ENCODE assay signal across 18 cellular contexts in genomic region chr22:28837640-28838039, GRCh38. TPM values are rescaled to one million over a fixed set of nuclear protein-coding genes. Genes with fewer than 3 reads are reported as not detected.
DNase-seq lines count a peak whose midpoint lies in the region; ATAC-seq and TF ChIP-seq lines count a peak whose summit lies in the region.
"Had no signal": no experiment of that assay in that cellular context is flagged by ENCODE, and none has a peak within 500 bp of the region (broad histone marks: within the 10 kb centered on the region; RNA-seq: fewer than 3 reads in every experiment).

No MANE protein-coding gene starts in this region.

- H3K79me1 ChIP-seq in H9 (ENCODE audit: insufficient read depth, low read depth, low read length, poor library complexity, severe bottlenecking): no peaks in the 10 kb centered on the region
- no peaks in the 10 kb centered on the region for H3K79me1 ChIP-seq in neuronal stem cell (ENCODE audit: low read depth, low read length)

- ATAC-seq in T-helper 17 cell: no peak
- ATAC-seq: CD8-positive, alpha-beta T cell; HepG2 had no signal

- H3K36me3 ChIP-seq in BLaER1 treated with 17β-estradiol and CSF1 and Interleukin-3, amounts not matched to agents 10 nM and 100 nM: no peaks in the 10 kb centered on the region
- H3K36me3 ChIP-seq in neuronal stem cell (replicated peaks in 1 of 2; ENCODE audit: control insufficient read depth in 2 of 2, insufficient read depth in 2 of 2, low read length in 2 of 2): no peaks in the 10 kb centered on the region

- H3K4me1 ChIP-seq in BLaER1 treated with 17β-estradiol and CSF1 and Interleukin-3, amounts not matched to agents 10 nM and 100 nM: peaks cover 0 to 31% (median 21%) of the 10 kb centered on the region in 10 experiments; a peak in 17 of 20 replicates
- H3K4me1 ChIP-seq in H9 (ENCODE audit: insufficient read depth, low read length) (no peaks in the 10 kb centered on the region), neuronal stem cell (ENCODE audit: control insufficient read depth in 2 of 2, insufficient read depth in 1 of 2, low read depth in 1 of 2, low read length in 2 of 2) (peaks cover 0 to 5% of the 10 kb centered on the region in 2 donors)

- H2BK20ac ChIP-seq in H9 (ENCODE audit: low read depth, low read length, poor library complexity, severe bottlenecking): no peak overlapping the region

- H4K20me1 ChIP-seq in BLaER1 treated with 17β-estradiol and CSF1 and Interleukin-3, amounts not matched to agents 10 nM and 100 nM: no peaks in the 10 kb centered on the region; a peak in 1 of 22 replicates
- no peaks in the 10 kb centered on the region for H4K20me1 ChIP-seq in H9 (ENCODE audit: control insufficient read depth, insufficient read depth, insufficient read length)

- H3K4me2 ChIP-seq in BLaER1 treated with 17β-estradiol and CSF1 and Interleukin-3, amounts not matched to agents 10 nM and 100 nM: peak overlapping the region in 8 of 11 experiments; percentile 7 to 47 (median 28); a peak in 11 of 22 replicates
- no peak overlapping the region for H3K4me2 ChIP-seq in H9 (ENCODE audit: insufficient read depth, insufficient read length, low read length)
- H3K4me2 ChIP-seq in neuronal stem cell (ENCODE audit: insufficient read depth, low read length, poor library complexity, severe bottlenecking): no peak overlapping the region

- no peak overlapping the region for H3K56ac ChIP-seq in H9 (ENCODE audit: insufficient read length, low read depth, low read length)

- H4K5ac ChIP-seq in H9 (ENCODE audit: insufficient read length, low read depth, low read length): no peak overlapping the region

- no peak overlapping the region for H3K4ac ChIP-seq in H9 (ENCODE audit: low read depth, low read length)
- no peak overlapping the region for H3K4ac ChIP-seq in neuronal stem cell (ENCODE audit: low read length)

- H3K27ac ChIP-seq in BLaER1 treated with 17β-estradiol and CSF1 and Interleukin-3, amounts not matched to agents 10 nM and 100 nM: no peak overlapping the region
- H3K27ac ChIP-seq in H9 (ENCODE audit: insufficient read length, low read depth, low read length): no peak overlapping the region
- H3K27ac ChIP-seq in neuronal stem cell (replicated peaks; ENCODE audit: low read length): no peak overlapping the region

- H2AK5ac ChIP-seq in H9 (ENCODE audit: insufficient read length, low read length) (no peak overlapping the region), neuronal stem cell (ENCODE audit: low read depth, low read length) (no peak overlapping the region)

- H4K8ac ChIP-seq in H9 (replicated peaks; ENCODE audit: insufficient read length, low read depth, low read length) (no peak overlapping the region), neuronal stem cell (ENCODE audit: low read depth, low read length) (no peak overlapping the region)

- no CpG with 5 or more reads among the region's 6 CpGs for WGBS in H9 (ENCODE audit: extremely low coverage, insufficient read length, low lambda C conversion rate)
- WGBS in neuronal stem cell (ENCODE audit: extremely low coverage in 2 of 2, insufficient read length in 2 of 2, insufficient replicate concordance in 1 of 2), 2 donors: no CpG with 5 or more reads among the region's 6 CpGs

- H2BK120ac ChIP-seq in H9 (ENCODE audit: low read depth, low read length, poor library complexity, severe bottlenecking): no peak overlapping the region
- no peak overlapping the region for H2BK120ac ChIP-seq in neuronal stem cell (ENCODE audit: low read depth, low read length)

- H3K4me3 Mint-ChIP-seq in H9: no peak overlapping the region
- H3K4me3 Mint-ChIP-seq in T-helper 17 cell: no peak overlapping the region
- H3K4me3 Mint-ChIP-seq in activated naive CD8-positive, alpha-beta T cell treated with anti-CD3 and anti-CD28 coated beads for 36 hours: no peak overlapping the region
- H3K4me3 Mint-ChIP-seq: B cell; CD14-positive monocyte; CD8-positive, alpha-beta T cell; HFFc6 had no signal

- peaks cover 5 to 7% of the 10 kb centered on the region in 2 experiments; a peak in 3 of 4 replicates for H3K4me1 Mint-ChIP-seq in H9
- peaks cover 7% of the 10 kb centered on the region for H3K4me1 Mint-ChIP-seq in T-helper 17 cell
- peaks cover 1% of the 10 kb centered on the region for H3K4me1 Mint-ChIP-seq in activated naive CD8-positive, alpha-beta T cell treated with anti-CD3 and anti-CD28 coated beads for 36 hours
- H3K4me1 Mint-ChIP-seq: B cell had no signal

- H3K23ac ChIP-seq in H9 (ENCODE audit: insufficient read length, low read depth, low read length) (no peak overlapping the region), neuronal stem cell (ENCODE audit: low read depth, low read length, poor library complexity) (no peak overlapping the region)

- H3K18ac ChIP-seq in H9 (ENCODE audit: insufficient read length, low read depth, low read length): peak overlapping the region; percentile 82
- peak overlapping the region; percentile 2 for H3K18ac ChIP-seq in neuronal stem cell (ENCODE audit: low read length)

- no peak overlapping the region for H3T11ph ChIP-seq in H9 (ENCODE audit: low read length)

- H4K91ac ChIP-seq in H9 (ENCODE audit: insufficient read length, low read depth, low read length): no peak overlapping the region
- H4K91ac ChIP-seq in neuronal stem cell (ENCODE audit: low read depth, low read length, poor library complexity): no peak overlapping the region

- H3K27ac Mint-ChIP-seq in H9 (peak overlapping the region in 2 of 3 experiments; percentile 23 to 39; a peak in 4 of 7 replicates), T-helper 17 cell (peak overlapping the region; percentile 49)
- H3K27ac Mint-ChIP-seq in activated naive CD8-positive, alpha-beta T cell treated with anti-CD3 and anti-CD28 coated beads for 36 hours: no peak overlapping the region
- H3K27ac Mint-ChIP-seq: B cell; CD8-positive, alpha-beta T cell; HFFc6 had no signal

- no peak overlapping the region for H3K14ac ChIP-seq in H9 (ENCODE audit: insufficient read depth, low read length)
- H3K14ac ChIP-seq in neuronal stem cell (ENCODE audit: low read length): no peak overlapping the region

- DNase-seq in H9: no peak
- no peak for DNase-seq in T-helper 17 cell
- no peak for DNase-seq in neuronal stem cell (ENCODE audit: low spot score)
- DNase-seq in NCI-H2029 treated with DMSO at 0.1 percent for 48 hours (lab: John Stamatoyannopoulos, UW): no peak
- DNase-seq in activated naive CD8-positive, alpha-beta T cell treated with anti-CD3 and anti-CD28 coated beads for 36 hours: no peak
- DNase-seq in RPMI8226: no peak
- DNase-seq: ACHN; CD8-positive, alpha-beta T cell; COR-L47; DMS153; DMS79 treated with DMSO at 0.1 percent for 48 hours; GF-D8; HCEC 1CT; HFFc6 had no signal

- H3K23me2 ChIP-seq in H9 (ENCODE audit: insufficient read length, low read depth, low read length, poor library complexity, severe bottlenecking): no peaks in the 10 kb centered on the region

- H3K36me3 Mint-ChIP-seq in H9 (ENCODE audit: insufficient read depth in 1 of 3, low read depth in 3 of 3) (peaks cover 0 to 3% (median 0%) of the 10 kb centered on the region in 3 experiments; a peak in 1 of 7 replicates), T-helper 17 cell (ENCODE audit: low read depth) (peaks cover 3% of the 10 kb centered on the region)
- no peaks in the 10 kb centered on the region for H3K36me3 Mint-ChIP-seq in activated naive CD8-positive, alpha-beta T cell treated with anti-CD3 and anti-CD28 coated beads for 36 hours

- no peak overlapping the region for H2BK5ac ChIP-seq in H9 (ENCODE audit: insufficient read length, low read length)
- H2BK5ac ChIP-seq in neuronal stem cell (ENCODE audit: low read length): no peak overlapping the region

- H3K9me3 Mint-ChIP-seq in H9: no peaks in the 10 kb centered on the region; a peak in 1 of 5 replicates
- H3K9me3 Mint-ChIP-seq in activated naive CD8-positive, alpha-beta T cell treated with anti-CD3 and anti-CD28 coated beads for 36 hours: no peaks in the 10 kb centered on the region
- H3K9me3 Mint-ChIP-seq: CD8-positive, alpha-beta T cell; HFFc6 had no signal

- no peak overlapping the region for H3K4me3 ChIP-seq in BLaER1 treated with 17β-estradiol and CSF1 and Interleukin-3, amounts not matched to agents 10 nM and 100 nM
- no peak overlapping the region for H3K4me3 ChIP-seq in neuronal stem cell (ENCODE audit: low read length in 2 of 2)

- H2BK15ac ChIP-seq in H9 (ENCODE audit: low read depth, low read length) (no peak overlapping the region), neuronal stem cell (ENCODE audit: low read length) (no peak overlapping the region)

- H3K9me3 ChIP-seq in BLaER1 treated with 17β-estradiol and CSF1 and Interleukin-3, amounts not matched to agents 10 nM and 100 nM (replicated peaks in 1 of 11): no peaks in the 10 kb centered on the region
- H3K9me3 ChIP-seq in H9 (ENCODE audit: control insufficient read depth, low read depth, low read length) (no peaks in the 10 kb centered on the region), T-helper 17 cell (ENCODE audit: control insufficient read depth, low read length, poor library complexity, severe bottlenecking) (no peaks in the 10 kb centered on the region), neuronal stem cell (replicated peaks in 1 of 2; ENCODE audit: control insufficient read depth in 2 of 2, insufficient read depth in 1 of 2, low read depth in 1 of 2, low read length in 2 of 2) (no peaks in the 10 kb centered on the region)

- H2AFZ ChIP-seq in H9 (ENCODE audit: low read length) (no peak overlapping the region), neuronal stem cell (ENCODE audit: low read length) (no peak overlapping the region)

- H3K79me2 ChIP-seq in H9 (ENCODE audit: insufficient read depth, low read length): no peaks in the 10 kb centered on the region

- no peak for TF ChIP-seq CTCF in H9 (conservative IDR thresholded peaks at IDR 0.05)

- no peaks in the 10 kb centered on the region for H3K27me3 ChIP-seq in BLaER1 treated with 17β-estradiol and CSF1 and Interleukin-3, amounts not matched to agents 10 nM and 100 nM
- H3K27me3 ChIP-seq in H9 (ENCODE audit: insufficient read depth, low read length): no peaks in the 10 kb centered on the region
- H3K27me3 ChIP-seq in neuronal stem cell (ENCODE audit: control insufficient read depth in 3 of 3, insufficient read depth in 3 of 3, low read depth in 1 of 3, low read length in 3 of 3): no peaks in the 10 kb centered on the region

- H3K27me3 Mint-ChIP-seq in H9 (ENCODE audit: low read depth) (no peaks in the 10 kb centered on the region), T-helper 17 cell (no peaks in the 10 kb centered on the region)
- H3K27me3 Mint-ChIP-seq in activated naive CD8-positive, alpha-beta T cell treated with anti-CD3 and anti-CD28 coated beads for 36 hours: no peaks in the 10 kb centered on the region

- no peak overlapping the region for H3K9ac ChIP-seq in BLaER1 treated with 17β-estradiol and CSF1 and Interleukin-3, amounts not matched to agents 10 nM and 100 nM
- H3K9ac ChIP-seq in H9 (ENCODE audit: extremely low read depth, insufficient read length, low read length): no peak overlapping the region
- no peak overlapping the region for H3K9ac ChIP-seq in neuronal stem cell (ENCODE audit: low read depth, low read length, poor library complexity)

- no peak overlapping the region for H2BK12ac ChIP-seq in H9 (ENCODE audit: insufficient read length, low read depth, low read length)
- H2BK12ac ChIP-seq in neuronal stem cell (ENCODE audit: low read length): peak overlapping the region; percentile 8

RNA-seq across cellular contexts. Expression of gene XBP1, which starts 37.3 kb away (rescaled TPM):
- total RNA-seq in H9 (2021) (114 and 116 TPM in 2 replicates), T-helper 17 cell (100 to 1,000 TPM; 146 to 156 TPM)
- polyA plus RNA-seq in neuronal stem cell (2013, experiment 1 of 2): 47.9 TPM
- 46.0 TPM for polyA plus RNA-seq in neuronal stem cell (2013, experiment 2 of 2)
- total RNA-seq in activated naive CD8-positive, alpha-beta T cell treated with anti-CD3 and anti-CD28 coated beads for 36 hours: 100 to 1,000 TPM; 111 TPM

RNA-seq across cellular contexts. Expression of gene ZNRF3, which starts 45.7 kb away (rescaled TPM):
- total RNA-seq in H9 (2021) (20.5 and 20.6 TPM in 2 replicates), T-helper 17 cell (under 1 TPM; 0.31 to 0.72 TPM)
- polyA plus RNA-seq in neuronal stem cell (2013, experiment 1 of 2): 9.4 TPM
- 9.0 TPM for polyA plus RNA-seq in neuronal stem cell (2013, experiment 2 of 2)
- total RNA-seq in activated naive CD8-positive, alpha-beta T cell treated with anti-CD3 and anti-CD28 coated beads for 36 hours: 1 to 10 TPM; 2.2 to 2.4 TPM
- polyA plus RNA-seq: CD14-positive monocyte had no signal

Comparison
In these comparisons a context has a peak if more than half of its experiments do, and no peak if none do; other contexts are left out.
1. H3K4me2 ChIP-seq: peak in BLaER1 treated with 17β-estradiol and CSF1 and Interleukin-3, amounts not matched to agents 10 nM and 100 nM (8 of 11); none in H9 (single experiment) and neuronal stem cell (single experiment).